In the genomic region with DNA sequence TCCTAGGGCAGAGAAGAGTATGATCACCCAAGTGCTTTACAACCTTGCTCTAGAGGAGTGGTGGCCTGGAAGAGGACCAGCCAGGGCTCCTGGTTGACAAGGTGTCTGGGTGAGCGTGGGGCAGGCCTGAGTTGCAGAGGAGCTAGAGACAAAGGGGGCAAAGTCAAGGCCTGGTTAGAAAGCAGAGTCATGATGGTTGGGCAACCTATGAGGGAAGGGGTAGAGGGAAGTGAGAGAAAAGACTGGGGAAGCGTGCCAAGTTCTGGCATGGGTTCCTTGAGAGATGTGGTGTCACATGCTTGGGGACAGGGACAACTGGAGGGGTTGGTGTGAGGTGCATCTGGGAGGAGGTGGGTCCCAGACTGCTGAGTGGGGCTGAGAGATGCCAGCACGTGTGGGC, we compare ENCODE assay signal across 12 cellular contexts. TPM values are rescaled to one million over a fixed set of nuclear protein-coding genes. Genes with fewer than 3 reads are reported as not detected.
DNase-seq lines count a peak whose midpoint lies in the region; ATAC-seq and TF ChIP-seq lines count a peak whose summit lies in the region.
"Had no signal": no experiment of that assay in that cellular context is flagged by ENCODE, and none has a peak within 500 bp of the region (broad histone marks: within the 10 kb centered on the region; RNA-seq: fewer than 3 reads in every experiment).

No MANE protein-coding gene starts in this region.

- no peak for TF ChIP-seq POLR2A in heart left ventricle (IDR thresholded peaks at IDR 0.05)

- intact Hi-C loops in heart left ventricle (cut with DNase I), result loop anchor here in 3 of 10 donors (10.0 kb wide), 2 partner anchors 48 to 58 kb away; no protein-coding TSS in a partner anchor

- TF ChIP-seq CTCF in heart left ventricle (IDR thresholded peaks at IDR 0.05) (no peak), progenitor cell of endocrine pancreas (IDR thresholded peaks at IDR 0.05; ENCODE audit: unreplicated experiment) (no peak)

- no peak for DNase-seq in CD8-positive, alpha-beta memory T cell
- DNase-seq in SIG-M5 treated with dmso at 0.1 percent for 504 hours (lab: John Stamatoyannopoulos, UW; ENCODE audit: unreplicated experiment) (peak; percentile 99), heart left ventricle (peak in 4 of 5 donors; percentile 56 to 77 (median 62)), progenitor cell of endocrine pancreas (ENCODE audit: low spot score, unreplicated experiment) (no peak)
- DNase-seq in activated T-cell treated with anti-CD3 and anti-CD28 coated beads, Interleukin-2, amount 50 U/mL, for 24 hours, result no peak
- DNase-seq: cortex of kidney, NCI-H2107 had no signal

- H3K36me3 ChIP-seq in CD8-positive, alpha-beta memory T cell (ENCODE audit: insufficient read depth, low read length), result no peaks in the 10 kb centered on the region
- no peaks in the 10 kb centered on the region for H3K36me3 ChIP-seq in heart left ventricle

- peaks cover 29% of the 10 kb centered on the region for H3K4me1 ChIP-seq in CD8-positive, alpha-beta memory T cell (ENCODE audit: insufficient read depth, low read length)
- H3K4me1 ChIP-seq in heart left ventricle, result peaks cover 0 to 45% (median 19%) of the 10 kb centered on the region in 12 donors

- no peak overlapping the region for H3K4me3 ChIP-seq in CD8-positive, alpha-beta memory T cell (ENCODE audit: low read length)
- no peak overlapping the region for H3K4me3 ChIP-seq in heart left ventricle
- H3K4me3 ChIP-seq: GM23338, psoas muscle had no signal

- POLR2A ChIA-PET in CD8-positive, alpha-beta memory T cell (lab: Charles Lee), result interaction anchor here (0.6 kb wide), 1 partner anchor 34 kb away, joined by 3 read pairs; no protein-coding TSS in a partner anchor

- CTCF ChIA-PET in CD8-positive, alpha-beta memory T cell (lab: Charles Lee), result interaction anchor here (1.0 to 19.2 kb wide), 6 partner anchors 10 to 86 kb away, joined by 3 to 580 read pairs (median 4); no protein-coding TSS in a partner anchor

- H3K36me3 Mint-ChIP-seq in CD8-positive, alpha-beta memory T cell, result peaks cover 4 to 12% (median 5%) of the 10 kb centered on the region in 3 donors
- H3K36me3 Mint-ChIP-seq in progenitor cell of endocrine pancreas (ENCODE audit: insufficient read depth), result no peaks in the 10 kb centered on the region
- no peaks in the 10 kb centered on the region for H3K36me3 Mint-ChIP-seq in activated T-cell treated with anti-CD3 and anti-CD28 coated beads, Interleukin-2, amount 50 U/mL, for 24 hours (ENCODE audit: low read depth)

- H3K9me3 Mint-ChIP-seq in CD8-positive, alpha-beta memory T cell, result no peaks in the 10 kb centered on the region
- H3K9me3 Mint-ChIP-seq in progenitor cell of endocrine pancreas (ENCODE audit: low read depth), result no peaks in the 10 kb centered on the region
- no peaks in the 10 kb centered on the region for H3K9me3 Mint-ChIP-seq in activated T-cell treated with anti-CD3 and anti-CD28 coated beads, Interleukin-2, amount 50 U/mL, for 24 hours
- H3K9me3 Mint-ChIP-seq: GM23338 had no signal

- no peaks in the 10 kb centered on the region for H3K27me3 ChIP-seq in CD8-positive, alpha-beta memory T cell (ENCODE audit: insufficient read depth, low read length, poor library complexity, severe bottlenecking)
- no peaks in the 10 kb centered on the region for H3K27me3 ChIP-seq in heart left ventricle

- no peaks in the 10 kb centered on the region for H3K9me3 ChIP-seq in CD8-positive, alpha-beta memory T cell (ENCODE audit: low read length)
- H3K9me3 ChIP-seq in heart left ventricle, result no peaks in the 10 kb centered on the region
- H3K9me3 ChIP-seq: psoas muscle had no signal

- 81 to 87% (median 84%) methylated on average over 3 of the region's 3 CpGs for WGBS in heart left ventricle, 4 donors

- ATAC-seq in heart left ventricle (peak; percentile 4 to 52 (median 44)), GM21528 (IDR thresholded peaks at IDR 0.05; ENCODE audit: low FRiP score, unreplicated experiment) (no peak), GM21367 (IDR thresholded peaks at IDR 0.05; ENCODE audit: unreplicated experiment) (no peak), HG03442 (IDR thresholded peaks at IDR 0.05; ENCODE audit: unreplicated experiment) (no peak)
- ATAC-seq: GM23338 had no signal

- H3K4me1 Mint-ChIP-seq in CD8-positive, alpha-beta memory T cell, result peaks cover 29 to 58% (median 35%) of the 10 kb centered on the region in 3 donors
- peaks cover 12% of the 10 kb centered on the region for H3K4me1 Mint-ChIP-seq in progenitor cell of endocrine pancreas (ENCODE audit: low read depth)
- H3K4me1 Mint-ChIP-seq in activated T-cell treated with anti-CD3 and anti-CD28 coated beads, Interleukin-2, amount 50 U/mL, for 24 hours (ENCODE audit: low read depth), result peaks cover 32% of the 10 kb centered on the region

- no peak overlapping the region for H3K27ac ChIP-seq in CD8-positive, alpha-beta memory T cell (ENCODE audit: low read depth, low read length)
- peak overlapping the region in 1 of 12 donors; percentile 76 for H3K27ac ChIP-seq in heart left ventricle
- H3K27ac ChIP-seq: psoas muscle had no signal

- peak overlapping the region in 1 of 7 donors; percentile 13 for H3K4me3 Mint-ChIP-seq in CD8-positive, alpha-beta memory T cell
- no peak overlapping the region for H3K4me3 Mint-ChIP-seq in progenitor cell of endocrine pancreas (ENCODE audit: low read depth)
- H3K4me3 Mint-ChIP-seq in activated T-cell treated with anti-CD3 and anti-CD28 coated beads, Interleukin-2, amount 50 U/mL, for 24 hours, result no peak overlapping the region
- H3K4me3 Mint-ChIP-seq: GM23338 had no signal

- no peaks in the 10 kb centered on the region for H3K27me3 Mint-ChIP-seq in CD8-positive, alpha-beta memory T cell
- H3K27me3 Mint-ChIP-seq in progenitor cell of endocrine pancreas, result no peaks in the 10 kb centered on the region
- H3K27me3 Mint-ChIP-seq in activated T-cell treated with anti-CD3 and anti-CD28 coated beads, Interleukin-2, amount 50 U/mL, for 24 hours, result no peaks in the 10 kb centered on the region

- peak overlapping the region in 7 of 8 donors; percentile 26 to 88 (median 79) for H3K27ac Mint-ChIP-seq in CD8-positive, alpha-beta memory T cell
- peak overlapping the region; percentile 64 for H3K27ac Mint-ChIP-seq in progenitor cell of endocrine pancreas
- no peak overlapping the region for H3K27ac Mint-ChIP-seq in activated T-cell treated with anti-CD3 and anti-CD28 coated beads, Interleukin-2, amount 50 U/mL, for 24 hours

RNA-seq across cellular contexts. Expression of gene ZFP36L2, which starts 13.5 kb away (rescaled TPM):
- total RNA-seq in CD8-positive, alpha-beta memory T cell, result 10 to 100 TPM; 98.0 to 98.6 TPM
- 737 TPM for polyA plus RNA-seq in CD8-positive, alpha-beta memory T cell
- total RNA-seq in heart left ventricle (10 to 100 TPM; 28.8 to 94.4 (median 44.9) TPM), progenitor cell of endocrine pancreas (213 and 222 TPM in 2 replicates)
- polyA plus RNA-seq in heart left ventricle, result 10 to 100 TPM; 29.2 to 29.5 TPM

Comparison
In these comparisons a context has a peak if more than half of its experiments do, and no peak if none do; other contexts are left out.
1. DNase-seq: peak in SIG-M5 treated with dmso at 0.1 percent for 504 hours (single experiment) and heart left ventricle (4 of 5); none in CD8-positive, alpha-beta memory T cell (0 of 5), progenitor cell of endocrine pancreas (single experiment) and activated T-cell treated with anti-CD3 and anti-CD28 coated beads, Interleukin-2, amount 50 U/mL, for 24 hours (single experiment).
2. ATAC-seq: peak in heart left ventricle (4 of 4); none in GM21528 (single experiment), GM21367 (single experiment) and HG03442 (single experiment).